In the genomic region with DNA sequence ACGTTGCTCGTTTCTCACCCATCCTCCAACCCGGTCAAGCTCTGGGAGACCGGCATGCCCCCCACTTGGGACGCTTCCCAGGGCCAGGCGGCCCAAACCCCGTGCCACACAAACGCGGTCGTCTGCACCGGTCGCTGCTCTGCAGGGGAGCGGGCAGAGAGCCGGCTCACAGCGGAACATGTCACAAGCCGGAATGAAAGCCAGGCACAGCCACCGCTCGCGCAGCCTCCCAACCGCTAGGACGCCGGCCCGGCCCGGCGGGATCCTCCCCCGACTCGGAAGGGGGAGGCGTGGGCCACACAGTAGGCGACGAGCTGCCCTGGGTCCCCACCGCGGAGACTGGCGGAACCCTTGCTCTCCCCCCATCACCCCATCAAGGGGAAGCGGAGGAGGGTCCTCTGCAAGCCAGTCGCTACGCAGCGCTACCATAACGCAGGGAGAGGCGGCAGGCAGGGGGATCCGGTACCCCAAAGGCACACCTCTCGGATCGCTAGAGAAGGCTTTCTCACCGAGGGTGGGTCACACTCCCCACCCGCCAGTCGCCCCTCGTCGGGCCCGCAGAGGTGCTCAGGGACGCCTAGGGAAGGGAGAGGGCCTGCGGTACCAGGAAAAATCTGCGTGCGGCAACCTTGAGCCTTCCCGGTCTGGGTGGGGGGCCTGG, we compare ENCODE assay signal across 19 cellular contexts.
"Had no signal": no experiment of that assay in that cellular context is flagged by ENCODE, and none has a peak within 500 bp of the region (broad histone marks: within the 10 kb centered on the region; RNA-seq: fewer than 3 reads in every experiment).

No MANE protein-coding gene starts in this region.

- H3K36me3 Mint-ChIP-seq: brain; stimulated activated memory B cell treated with anti-CD40 and anti-IgM and Interleukin-4, amounts not matched to agents 10 μg/mL and 1 μg/mL and 100 μg/mL, for 72 hours had no signal

- H3K27ac Mint-ChIP-seq: activated B cell treated with CpG ODN at 0.5 μM for 24 hours; activated CD4-positive, alpha-beta memory T cell treated with anti-CD3 and anti-CD28 coated beads for 36 hours; activated CD8-positive, alpha-beta memory T cell treated with anti-CD3 and anti-CD28 coated beads, Interleukin-2, amount 10 ng/mL, durations not matched to agents 7 days and 5 days; activated naive CD8-positive, alpha-beta T cell treated with anti-CD3 and anti-CD28 coated beads for 36 hours; activated T-helper 17 cell treated with anti-CD3 and anti-CD28 coated beads, Interleukin-2, amount 50 U/mL, for 72 hours; brain; stimulated activated memory B cell treated with anti-CD40 and anti-IgM and Interleukin-4, amounts not matched to agents 10 μg/mL and 1 μg/mL and 100 μg/mL, for 72 hours had no signal

- H3K4me1 ChIP-seq: right lobe of liver had no signal

- H3K27me3 ChIP-seq: right lobe of liver had no signal

- H3K4me1 Mint-ChIP-seq: activated B cell treated with CpG ODN at 0.5 μM for 24 hours; activated CD8-positive, alpha-beta memory T cell treated with anti-CD3 and anti-CD28 coated beads, Interleukin-2, amount 10 ng/mL, durations not matched to agents 7 days and 5 days; activated naive CD8-positive, alpha-beta T cell treated with anti-CD3 and anti-CD28 coated beads for 36 hours; activated T-helper 17 cell treated with anti-CD3 and anti-CD28 coated beads, Interleukin-2, amount 50 U/mL, for 72 hours; brain; central memory CD8-positive, alpha-beta T cell; stimulated activated memory B cell treated with anti-CD40 and anti-IgM and Interleukin-4, amounts not matched to agents 10 μg/mL and 1 μg/mL and 100 μg/mL, for 72 hours had no signal

- H3K27me3 Mint-ChIP-seq: activated B cell treated with CpG ODN at 0.5 μM for 24 hours; activated CD8-positive, alpha-beta memory T cell treated with anti-CD3 and anti-CD28 coated beads, Interleukin-2, amount 10 ng/mL, durations not matched to agents 7 days and 5 days; brain; stimulated activated memory B cell treated with anti-CD40 and anti-IgM and Interleukin-4, amounts not matched to agents 10 μg/mL and 1 μg/mL and 100 μg/mL, for 72 hours had no signal

- H3K27ac ChIP-seq: coronary artery, gastroesophageal sphincter, right lobe of liver had no signal

- DNase-seq: activated B cell treated with CpG ODN at 0.5 μM for 24 hours; activated CD4-positive, alpha-beta memory T cell treated with anti-CD3 and anti-CD28 coated beads for 36 hours; activated CD4-positive, alpha-beta T cell treated with anti-CD3 and anti-CD28 coated beads for 4 hours; activated CD8-positive, alpha-beta memory T cell treated with anti-CD3 and anti-CD28 coated beads, Interleukin-2, amount 10 ng/mL, durations not matched to agents 7 days and 5 days; activated naive CD4-positive, alpha-beta T cell; activated naive CD8-positive, alpha-beta T cell treated with anti-CD3 and anti-CD28 coated beads for 36 hours; activated T-cell treated with anti-CD3 and anti-CD28 coated beads, Interleukin-2, amount 50 U/mL, for 1 hour; anterior cingulate cortex; mammary epithelial cell; small intestine; stimulated activated CD4-positive, alpha-beta T cell treated with anti-CD3 and anti-CD28 coated beads, Interleukin-4, amount 100 ng/mL, for 4 hours had no signal

- H3K9me3 ChIP-seq: right lobe of liver had no signal

- H3K4me3 ChIP-seq: coronary artery, right lobe of liver had no signal

- H3K4me3 Mint-ChIP-seq: activated B cell treated with CpG ODN at 0.5 μM for 24 hours; activated CD4-positive, alpha-beta memory T cell treated with anti-CD3 and anti-CD28 coated beads for 36 hours; activated CD8-positive, alpha-beta memory T cell treated with anti-CD3 and anti-CD28 coated beads, Interleukin-2, amount 10 ng/mL, durations not matched to agents 7 days and 5 days; activated naive CD8-positive, alpha-beta T cell treated with anti-CD3 and anti-CD28 coated beads for 36 hours; activated T-helper 17 cell treated with anti-CD3 and anti-CD28 coated beads, Interleukin-2, amount 50 U/mL, for 72 hours; brain; central memory CD8-positive, alpha-beta T cell; stimulated activated memory B cell treated with anti-CD40 and anti-IgM and Interleukin-4, amounts not matched to agents 10 μg/mL and 1 μg/mL and 100 μg/mL, for 72 hours had no signal

- H3K36me3 ChIP-seq: gastroesophageal sphincter, right lobe of liver had no signal

- ATAC-seq: activated CD8-positive, alpha-beta memory T cell treated with anti-CD3 and anti-CD28 coated beads, Interleukin-2, amount 10 ng/mL, durations not matched to agents 7 days and 5 days; activated T-helper 17 cell treated with anti-CD3 and anti-CD28 coated beads, Interleukin-2, amount 50 U/mL, for 72 hours; gastroesophageal sphincter; left lobe of liver; right lobe of liver; stimulated activated memory B cell treated with anti-CD40 and anti-IgM and Interleukin-4, amounts not matched to agents 10 μg/mL and 1 μg/mL and 100 μg/mL, for 72 hours had no signal
